In the genomic region with DNA sequence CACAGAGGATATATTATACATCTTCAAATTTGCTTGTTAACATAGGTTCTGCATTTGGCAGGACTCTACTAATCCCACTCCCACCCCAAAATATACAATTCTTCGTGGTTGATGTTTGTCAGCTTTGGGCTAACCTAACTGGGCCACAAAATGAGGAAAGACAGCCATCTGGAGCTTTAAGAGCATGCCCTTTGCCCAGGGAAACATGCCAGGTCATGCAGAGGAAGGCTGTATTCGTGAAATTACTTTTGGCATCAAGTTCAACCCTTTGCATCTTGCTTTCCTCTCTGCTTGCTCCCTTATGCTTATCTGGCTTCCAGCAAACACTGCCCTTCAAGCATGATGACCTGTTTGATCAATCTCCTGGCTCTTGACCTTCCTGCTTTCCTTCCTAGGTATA, we compare ENCODE assay signal across 2 cellular contexts.
TF ChIP-seq lines count a peak whose summit lies in the region.

No MANE protein-coding gene starts in this region.

TF ChIP-seq in liver, 16 proteins besides CTCF, POLR2A, EP300 and RAD21:
- TF ChIP-seq, protein P1, sequence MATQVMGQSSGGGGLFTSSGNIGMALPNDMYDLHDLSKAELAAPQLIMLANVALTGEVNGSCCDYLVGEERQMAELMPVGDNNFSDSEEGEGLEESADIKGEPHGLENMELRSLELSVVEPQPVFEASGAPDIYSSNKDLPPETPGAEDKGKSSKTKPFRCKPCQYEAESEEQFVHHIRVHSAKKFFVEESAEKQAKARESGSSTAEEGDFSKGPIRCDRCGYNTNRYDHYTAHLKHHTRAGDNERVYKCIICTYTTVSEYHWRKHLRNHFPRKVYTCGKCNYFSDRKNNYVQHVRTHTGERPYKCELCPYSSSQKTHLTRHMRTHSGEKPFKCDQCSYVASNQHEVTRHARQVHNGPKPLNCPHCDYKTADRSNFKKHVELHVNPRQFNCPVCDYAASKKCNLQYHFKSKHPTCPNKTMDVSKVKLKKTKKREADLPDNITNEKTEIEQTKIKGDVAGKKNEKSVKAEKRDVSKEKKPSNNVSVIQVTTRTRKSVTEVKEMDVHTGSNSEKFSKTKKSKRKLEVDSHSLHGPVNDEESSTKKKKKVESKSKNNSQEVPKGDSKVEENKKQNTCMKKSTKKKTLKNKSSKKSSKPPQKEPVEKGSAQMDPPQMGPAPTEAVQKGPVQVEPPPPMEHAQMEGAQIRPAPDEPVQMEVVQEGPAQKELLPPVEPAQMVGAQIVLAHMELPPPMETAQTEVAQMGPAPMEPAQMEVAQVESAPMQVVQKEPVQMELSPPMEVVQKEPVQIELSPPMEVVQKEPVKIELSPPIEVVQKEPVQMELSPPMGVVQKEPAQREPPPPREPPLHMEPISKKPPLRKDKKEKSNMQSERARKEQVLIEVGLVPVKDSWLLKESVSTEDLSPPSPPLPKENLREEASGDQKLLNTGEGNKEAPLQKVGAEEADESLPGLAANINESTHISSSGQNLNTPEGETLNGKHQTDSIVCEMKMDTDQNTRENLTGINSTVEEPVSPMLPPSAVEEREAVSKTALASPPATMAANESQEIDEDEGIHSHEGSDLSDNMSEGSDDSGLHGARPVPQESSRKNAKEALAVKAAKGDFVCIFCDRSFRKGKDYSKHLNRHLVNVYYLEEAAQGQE (IDR thresholded peaks at IDR 0.05), result no peak
- TF ChIP-seq FOXA2 (IDR thresholded peaks at IDR 0.05) (no peak), NR2F2 (IDR thresholded peaks at IDR 0.05) (no peak), GABPA (IDR thresholded peaks at IDR 0.05 in 1 of 2, conservative IDR thresholded peaks at IDR 0.05 in 1 of 2) (no peak), HNF4A (conservative IDR thresholded peaks at IDR 0.05) (peak; percentile 39 to 41)

TF ChIP-seq in HepG2, 621 proteins besides CTCF, POLR2A, EP300 and RAD21:
- no peak for TF ChIP-seq TP53 (CRISPR knock-in tag; conservative IDR thresholded peaks at IDR 0.05)
- TF ChIP-seq, protein P2, sequence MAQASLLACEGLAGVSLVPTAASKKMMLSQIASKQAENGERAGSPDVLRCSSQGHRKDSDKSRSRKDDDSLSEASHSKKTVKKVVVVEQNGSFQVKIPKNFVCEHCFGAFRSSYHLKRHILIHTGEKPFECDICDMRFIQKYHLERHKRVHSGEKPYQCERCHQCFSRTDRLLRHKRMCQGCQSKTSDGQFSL (CRISPR knock-in tag; IDR thresholded peaks at IDR 0.05), result no peak
